12 cellular contexts compared by ENCODE assay signal in genomic region chr7:6384327-6384726, GRCh38. TPM values are rescaled to one million over a fixed set of nuclear protein-coding genes. Genes with fewer than 3 reads are reported as not detected.
DNase-seq lines count a peak whose midpoint lies in the region; ATAC-seq, FAIRE-seq and TF ChIP-seq lines count a peak whose summit lies in the region.
"Had no signal": no experiment of that assay in that cellular context is flagged by ENCODE, and none has a peak within 500 bp of the region (broad histone marks: within the 10 kb centered on the region; RNA-seq: fewer than 3 reads in every experiment).

No MANE protein-coding gene starts in this region.

- peaks cover 20% of the 10 kb centered on the region for H3K36me3 ChIP-seq in left ventricle myocardium inferior
- peaks cover 0 to 22% (median 0%) of the 10 kb centered on the region in 3 experiments for H3K36me3 ChIP-seq in naive thymus-derived CD4-positive, alpha-beta T cell (ENCODE audit: control insufficient read depth in 2 of 3, insufficient read depth in 3 of 3, low read length in 3 of 3)

- H3K27me3 ChIP-seq in left ventricle myocardium inferior (ENCODE audit: low read depth) = no peaks in the 10 kb centered on the region
- H3K27me3 ChIP-seq in naive thymus-derived CD4-positive, alpha-beta T cell (ENCODE audit: control insufficient read depth in 2 of 2, insufficient read depth in 2 of 2, low read length in 2 of 2) = no peaks in the 10 kb centered on the region
- H3K27me3 ChIP-seq: SJCRH30 had no signal

- intact Hi-C loops in left ventricle myocardium inferior (cut with micrococcal nuclease) = no loop called here
- intact Hi-C loops in cardiac septum (cut with DNase I) = no loop called here
- intact Hi-C loops in dendritic cell treated with granulocyte-macrophage colony-stimulating factor and Interleukin-4, amounts not matched to agents 40 ng/mL and 50 ng/mL, for 4 days (cut with micrococcal nuclease) = no loop called here
- intact Hi-C loops in naive thymus-derived CD4-positive, alpha-beta T cell (cut with micrococcal nuclease) = no loop called here

- POLR2A ChIA-PET in naive thymus-derived CD4-positive, alpha-beta T cell (lab: Charles Lee) = no interaction called here

- no peak for ATAC-seq in naive thymus-derived CD4-positive, alpha-beta T cell

- no peaks in the 10 kb centered on the region for H3K9me3 ChIP-seq in left ventricle myocardium inferior (replicated peaks)
- H3K9me3 ChIP-seq in naive thymus-derived CD4-positive, alpha-beta T cell (ENCODE audit: control insufficient read depth in 2 of 3, low read length in 3 of 3) = no peaks in the 10 kb centered on the region
- H3K9me3 ChIP-seq: SJCRH30 had no signal

- no peaks in the 10 kb centered on the region for H3K27me3 Mint-ChIP-seq in dendritic cell treated with granulocyte-macrophage colony-stimulating factor and Interleukin-4, amounts not matched to agents 40 ng/mL and 50 ng/mL, for 4 days
- no peaks in the 10 kb centered on the region for H3K27me3 Mint-ChIP-seq in naive thymus-derived CD4-positive, alpha-beta T cell
- H3K27me3 Mint-ChIP-seq: central memory CD8-positive, alpha-beta T cell; naive B cell had no signal

- CTCF ChIA-PET in naive thymus-derived CD4-positive, alpha-beta T cell (lab: Charles Lee) = interaction anchor here (0.9 kb wide), 1 partner anchor 55 kb away, joined by 3 read pairs; no protein-coding TSS in a partner anchor

- H3K4me1 Mint-ChIP-seq in dendritic cell treated with granulocyte-macrophage colony-stimulating factor and Interleukin-4, amounts not matched to agents 40 ng/mL and 50 ng/mL, for 4 days (ENCODE audit: low read depth) = peaks cover 75% of the 10 kb centered on the region
- H3K4me1 Mint-ChIP-seq in naive thymus-derived CD4-positive, alpha-beta T cell = peaks cover 55 to 81% (median 69%) of the 10 kb centered on the region in 7 donors

- peak overlapping the region; percentile 66 for H3K27ac ChIP-seq in left ventricle myocardium inferior (replicated peaks)
- no peak overlapping the region for H3K27ac ChIP-seq in naive thymus-derived CD4-positive, alpha-beta T cell (ENCODE audit: low read depth, low read length)
- H3K27ac ChIP-seq: SJCRH30 had no signal

- FAIRE-seq in urothelium cell line (lab: Jason Lieb, UNC) = peak; percentile 23

- no peaks in the 10 kb centered on the region for H3K9me3 Mint-ChIP-seq in dendritic cell treated with granulocyte-macrophage colony-stimulating factor and Interleukin-4, amounts not matched to agents 40 ng/mL and 50 ng/mL, for 4 days
- no peaks in the 10 kb centered on the region for H3K9me3 Mint-ChIP-seq in naive thymus-derived CD4-positive, alpha-beta T cell
- H3K9me3 Mint-ChIP-seq: central memory CD8-positive, alpha-beta T cell; naive B cell had no signal

- H3K36me3 Mint-ChIP-seq in dendritic cell treated with granulocyte-macrophage colony-stimulating factor and Interleukin-4, amounts not matched to agents 40 ng/mL and 50 ng/mL, for 4 days (ENCODE audit: low read depth) = peaks cover 67% of the 10 kb centered on the region
- H3K36me3 Mint-ChIP-seq in naive thymus-derived CD4-positive, alpha-beta T cell = peaks cover 0 to 22% (median 5%) of the 10 kb centered on the region in 5 donors
- H3K36me3 Mint-ChIP-seq: naive B cell had no signal

- TF ChIP-seq CTCF in left ventricle myocardium inferior (IDR thresholded peaks at IDR 0.05; ENCODE audit: borderline replicate concordance) = no peak

- peak overlapping the region; percentile 84 for H3K27ac Mint-ChIP-seq in dendritic cell treated with granulocyte-macrophage colony-stimulating factor and Interleukin-4, amounts not matched to agents 40 ng/mL and 50 ng/mL, for 4 days
- H3K27ac Mint-ChIP-seq in naive thymus-derived CD4-positive, alpha-beta T cell = peak overlapping the region in 7 of 9 donors; percentile 17 to 84 (median 45)

- no peak overlapping the region for H3K4me3 ChIP-seq in left ventricle myocardium inferior
- H3K4me3 ChIP-seq in naive thymus-derived CD4-positive, alpha-beta T cell (ENCODE audit: low read length) = no peak overlapping the region
- H3K4me3 ChIP-seq: SJCRH30 had no signal

- DNase-seq in left ventricle myocardium inferior (no peak), cardiac septum (ENCODE audit: low spot score) (no peak), urothelium cell line (ENCODE audit: low spot score) (no peak), NK-92 (lab: John Stamatoyannopoulos, UW; ENCODE audit: unreplicated experiment) (no peak), NCI-H1436 (lab: John Stamatoyannopoulos, UW) (no peak), NCI-H1092 treated with DMSO at 0.1 percent for 48 hours (lab: John Stamatoyannopoulos, UW) (no peak)
- no peak for DNase-seq in naive thymus-derived CD4-positive, alpha-beta T cell
- DNase-seq: naive B cell, NCI-H2171, SJCRH30 had no signal

- peak overlapping the region; percentile 58 for H3K4me3 Mint-ChIP-seq in dendritic cell treated with granulocyte-macrophage colony-stimulating factor and Interleukin-4, amounts not matched to agents 40 ng/mL and 50 ng/mL, for 4 days
- peak overlapping the region in 1 of 10 donors; percentile 38 for H3K4me3 Mint-ChIP-seq in naive thymus-derived CD4-positive, alpha-beta T cell

- peaks cover 100% of the 10 kb centered on the region for H3K4me1 ChIP-seq in left ventricle myocardium inferior
- H3K4me1 ChIP-seq in naive thymus-derived CD4-positive, alpha-beta T cell (ENCODE audit: control insufficient read depth in 2 of 2, insufficient read depth in 2 of 2, low read length in 2 of 2) = peaks cover 25 to 26% of the 10 kb centered on the region in 2 donors

RNA-seq across cellular contexts. Expression of gene RAC1, which starts 10.0 kb away (rescaled TPM):
- total RNA-seq in left ventricle myocardium inferior (135 TPM), cardiac septum (148 TPM)
- 100 to 1,000 TPM in 2 of 5 experiments, 10 to 100 TPM in 3; 60.2 to 139 (median 87.2) TPM for total RNA-seq in naive thymus-derived CD4-positive, alpha-beta T cell
- 100 to 1,000 TPM; 188 to 211 TPM for polyA plus RNA-seq in naive thymus-derived CD4-positive, alpha-beta T cell

RNA-seq across cellular contexts. Expression of gene FAM220A, which starts 35.6 kb away (rescaled TPM):
- total RNA-seq in left ventricle myocardium inferior (24.4 TPM), cardiac septum (18.6 TPM)
- 10 to 100 TPM in 4 of 5 experiments, 1 to 10 TPM in 1; 8.9 to 25.0 (median 14.7) TPM for total RNA-seq in naive thymus-derived CD4-positive, alpha-beta T cell
- 1 to 10 TPM; 5.2 to 7.1 TPM for polyA plus RNA-seq in naive thymus-derived CD4-positive, alpha-beta T cell
